18 cellular contexts compared by ENCODE assay signal in genomic region chr17:1933875-1934715, GRCh38.
DNase-seq lines count a peak whose midpoint lies in the region; ATAC-seq, FAIRE-seq and TF ChIP-seq lines count a peak whose summit lies in the region.
"Had no signal": no experiment of that assay in that cellular context is flagged by ENCODE, and none has a peak within 500 bp of the region (broad histone marks: within the 10 kb centered on the region; RNA-seq: fewer than 3 reads in every experiment).

No MANE protein-coding gene starts in this region.

- no peaks in the 10 kb centered on the region for H3K79me1 ChIP-seq in H9 (ENCODE audit: insufficient read depth, low read depth, low read length, poor library complexity, severe bottlenecking)

- H3K4me1 ChIP-seq in H9 (ENCODE audit: insufficient read depth, low read length) (no peaks in the 10 kb centered on the region), small intestine (ENCODE audit: control insufficient read depth in 2 of 2, insufficient read depth in 1 of 2, low read depth in 1 of 2, low read length in 1 of 2) (no peaks in the 10 kb centered on the region)

- no peak overlapping the region for H3K56ac ChIP-seq in H9 (ENCODE audit: insufficient read length, low read depth, low read length)

- TF ChIP-seq CTCF in H9 (conservative IDR thresholded peaks at IDR 0.05) (no peak), brain (conservative IDR thresholded peaks at IDR 0.05) (no peak), neural cell (IDR thresholded peaks at IDR 0.05; ENCODE audit: poor library complexity, severe bottlenecking) (no peak)

- no peaks in the 10 kb centered on the region for H3K9me2 ChIP-seq in neural cell (ENCODE audit: insufficient read depth, low read length)

- no peak overlapping the region for H4K5ac ChIP-seq in H9 (ENCODE audit: insufficient read length, low read depth, low read length)

- H2BK5ac ChIP-seq in H9 (ENCODE audit: insufficient read length, low read length) = no peak overlapping the region

- ATAC-seq in naive thymus-derived CD8-positive, alpha-beta T cell = no peak
- ATAC-seq: HepG2 had no signal

- no peak overlapping the region for H2AK5ac ChIP-seq in H9 (ENCODE audit: insufficient read length, low read length)

- H3K79me2 ChIP-seq in H9 (ENCODE audit: insufficient read depth, low read length) (no peaks in the 10 kb centered on the region), neural cell (replicated peaks; ENCODE audit: insufficient read depth, low read length) (no peaks in the 10 kb centered on the region)

- H3K36me3 Mint-ChIP-seq in H9 (ENCODE audit: insufficient read depth in 1 of 3, low read depth in 3 of 3) (no peaks in the 10 kb centered on the region), brain (no peaks in the 10 kb centered on the region)
- H3K36me3 Mint-ChIP-seq in naive thymus-derived CD8-positive, alpha-beta T cell = no peaks in the 10 kb centered on the region
- H3K36me3 Mint-ChIP-seq: CD4-positive, CD25-positive, alpha-beta regulatory T cell had no signal

- H3K9me3 Mint-ChIP-seq in H9 (peaks cover 0 to 3% of the 10 kb centered on the region in 2 experiments; a peak in 1 of 5 replicates), brain (no peaks in the 10 kb centered on the region)
- no peaks in the 10 kb centered on the region for H3K9me3 Mint-ChIP-seq in naive thymus-derived CD8-positive, alpha-beta T cell
- H3K9me3 Mint-ChIP-seq: CD4-positive, CD25-positive, alpha-beta regulatory T cell had no signal

- H3K27me3 Mint-ChIP-seq in H9 (ENCODE audit: low read depth) (peaks cover 40% of the 10 kb centered on the region), brain (peaks cover 2% of the 10 kb centered on the region)
- peaks cover 0 to 5% (median 0%) of the 10 kb centered on the region in 5 donors for H3K27me3 Mint-ChIP-seq in naive thymus-derived CD8-positive, alpha-beta T cell
- H3K27me3 Mint-ChIP-seq: CD4-positive, CD25-positive, alpha-beta regulatory T cell had no signal

- peaks cover 5% of the 10 kb centered on the region for H3K23me2 ChIP-seq in H9 (ENCODE audit: insufficient read length, low read depth, low read length, poor library complexity, severe bottlenecking)

- H3K27ac Mint-ChIP-seq in H9 (no peak overlapping the region), brain (peak overlapping the region in 3 of 5 experiments; percentile 31 to 79 (median 66))
- H3K27ac Mint-ChIP-seq in naive thymus-derived CD8-positive, alpha-beta T cell = no peak overlapping the region
- H3K27ac Mint-ChIP-seq: CD4-positive, CD25-positive, alpha-beta regulatory T cell had no signal

- POLR2A ChIA-PET in naive thymus-derived CD8-positive, alpha-beta T cell (lab: Charles Lee) = no interaction called here

- H2AFZ ChIP-seq in H9 (ENCODE audit: low read length) = no peak overlapping the region
- no peak overlapping the region for H2AFZ ChIP-seq in neural cell (ENCODE audit: low read depth, low read length)
- H2AFZ ChIP-seq: GM23248 had no signal

- H4K20me1 ChIP-seq in H9 (ENCODE audit: control insufficient read depth, insufficient read depth, insufficient read length) = no peaks in the 10 kb centered on the region
- no peaks in the 10 kb centered on the region for H4K20me1 ChIP-seq in neural cell (ENCODE audit: insufficient read depth)

- H3K27ac ChIP-seq in H9 (ENCODE audit: insufficient read length, low read depth, low read length) = no peak overlapping the region
- H3K27ac ChIP-seq in neural cell (ENCODE audit: low read length) = peak overlapping the region; percentile 82
- H3K27ac ChIP-seq in small intestine (ENCODE audit: low read depth in 1 of 2, low read length in 1 of 2) = no peak overlapping the region
- H3K27ac ChIP-seq: BLaER1 treated with 17β-estradiol and CSF1 and Interleukin-3, amounts not matched to agents 10 nM and 100 nM; GM23248 had no signal

- H3K9me3 ChIP-seq in H9 (ENCODE audit: control insufficient read depth, low read depth, low read length) (no peaks in the 10 kb centered on the region), neural cell (ENCODE audit: low read length) (no peaks in the 10 kb centered on the region), small intestine (ENCODE audit: control insufficient read depth, low read depth) (no peaks in the 10 kb centered on the region)
- H3K9me3 ChIP-seq: BLaER1 treated with 17β-estradiol and CSF1 and Interleukin-3, amounts not matched to agents 10 nM and 100 nM had no signal

- H3K4me3 Mint-ChIP-seq in H9 = no peak overlapping the region
- H3K4me3 Mint-ChIP-seq in brain = no peak overlapping the region
- H3K4me3 Mint-ChIP-seq in naive thymus-derived CD8-positive, alpha-beta T cell = no peak overlapping the region

- H3K4ac ChIP-seq in H9 (ENCODE audit: low read depth, low read length) = no peak overlapping the region

- no peak overlapping the region for H2BK15ac ChIP-seq in H9 (ENCODE audit: low read depth, low read length)

- H2BK120ac ChIP-seq in H9 (ENCODE audit: low read depth, low read length, poor library complexity, severe bottlenecking) = no peak overlapping the region

- no peak for FAIRE-seq in small intestine (lab: Jason Lieb, UNC)
- FAIRE-seq: GM18507, H54, HepG2, HTR-8/SVneo had no signal

- no peak overlapping the region; the same call in 1 of the 2 replicates for H3K14ac ChIP-seq in H9 (ENCODE audit: insufficient read depth, low read length)

- no peak overlapping the region for H3K23ac ChIP-seq in H9 (ENCODE audit: insufficient read length, low read depth, low read length)

- H3K4me3 ChIP-seq in neural cell (ENCODE audit: low read length) (peak overlapping the region; percentile 41), small intestine (ENCODE audit: low read depth in 1 of 2, low read length in 2 of 2) (no peak overlapping the region)
- H3K4me3 ChIP-seq: BLaER1 treated with 17β-estradiol and CSF1 and Interleukin-3, amounts not matched to agents 10 nM and 100 nM; GM23248 had no signal

- H2BK12ac ChIP-seq in H9 (ENCODE audit: insufficient read length, low read depth, low read length) = no peak overlapping the region

- WGBS in H9 (ENCODE audit: extremely low coverage, insufficient read length, low lambda C conversion rate) = no CpG with 5 or more reads among the region's 27 CpGs
- 87 to 91% (median 87%) methylated on average over 27 of the region's 27 CpGs for WGBS in small intestine, 3 donors

- peaks cover 5 to 16% of the 10 kb centered on the region in 2 experiments for H3K4me1 Mint-ChIP-seq in H9
- peaks cover 61% of the 10 kb centered on the region for H3K4me1 Mint-ChIP-seq in brain
- H3K4me1 Mint-ChIP-seq in naive thymus-derived CD8-positive, alpha-beta T cell = no peaks in the 10 kb centered on the region
- H3K4me1 Mint-ChIP-seq: CD4-positive, CD25-positive, alpha-beta regulatory T cell had no signal

- DNase-seq in Ammon's horn (ENCODE audit: low spot score) = peak; percentile 48
- DNase-seq in H9 = peak; percentile 31
- no peak for DNase-seq in small intestine
- no peak for DNase-seq in naive thymus-derived CD8-positive, alpha-beta T cell
- DNase-seq in activated effector memory CD4-positive, alpha-beta T cell treated with anti-CD3 and anti-CD28 coated beads, Interleukin-2, amount 50 U/mL, for 16 hours = no peak
- DNase-seq in hippocampal formation (lab: John Stamatoyannopoulos, UW) = no peak
- DNase-seq: 8988T; AML-193; CD4-positive, CD25-positive, alpha-beta regulatory T cell; DMS 273 treated with DMSO at 0.1 percent for 48 hours; GM23248 had no signal

- no peak overlapping the region for H3K18ac ChIP-seq in H9 (ENCODE audit: insufficient read length, low read depth, low read length)

- H3F3A ChIP-seq in neural cell (ENCODE audit: insufficient read depth, low read length, poor library complexity, severe bottlenecking) = no peaks in the 10 kb centered on the region

- H3K27me3 ChIP-seq in H9 (ENCODE audit: insufficient read depth, low read length) (no peaks in the 10 kb centered on the region), neural cell (ENCODE audit: insufficient read depth, low read depth, low read length) (no peaks in the 10 kb centered on the region), small intestine (ENCODE audit: control insufficient read depth in 2 of 2, insufficient read depth in 2 of 2, low read length in 2 of 2) (no peaks in the 10 kb centered on the region)

- H2BK20ac ChIP-seq in H9 (ENCODE audit: low read depth, low read length, poor library complexity, severe bottlenecking) = no peak overlapping the region

- H4K8ac ChIP-seq in H9 (replicated peaks; ENCODE audit: insufficient read length, low read depth, low read length) = no peak overlapping the region

- no peak overlapping the region for H3T11ph ChIP-seq in H9 (ENCODE audit: low read length)

- no peak for TF ChIP-seq EP300 in neural cell (conservative IDR thresholded peaks at IDR 0.05; ENCODE audit: poor library complexity, severe bottlenecking)

- no peaks in the 10 kb centered on the region for H3K36me3 ChIP-seq in neural cell (ENCODE audit: insufficient read depth, low read length)
- H3K36me3 ChIP-seq in small intestine (ENCODE audit: control insufficient read depth in 2 of 2, insufficient read depth in 2 of 2, low read length in 2 of 2) = no peaks in the 10 kb centered on the region
- H3K36me3 ChIP-seq: BLaER1 treated with 17β-estradiol and CSF1 and Interleukin-3, amounts not matched to agents 10 nM and 100 nM had no signal

- H3K4me2 ChIP-seq in H9 (ENCODE audit: insufficient read depth, insufficient read length, low read length) = no peak overlapping the region
- H3K4me2 ChIP-seq in neural cell (ENCODE audit: low read length) = no peak overlapping the region
- H3K4me2 ChIP-seq: BLaER1 treated with 17β-estradiol and CSF1 and Interleukin-3, amounts not matched to agents 10 nM and 100 nM had no signal

- H3K9ac ChIP-seq in H9 (ENCODE audit: extremely low read depth, insufficient read length, low read length) (no peak overlapping the region), neural cell (ENCODE audit: low read length) (peak overlapping the region; percentile 53)
- H3K9ac ChIP-seq: BLaER1 treated with 17β-estradiol and CSF1 and Interleukin-3, amounts not matched to agents 10 nM and 100 nM; GM23248 had no signal

- H4K91ac ChIP-seq in H9 (ENCODE audit: insufficient read length, low read depth, low read length) = no peak overlapping the region

- TF ChIP-seq RAD21 in neural cell (conservative IDR thresholded peaks at IDR 0.05) = no peak

TF ChIP-seq in neural cell, 6 proteins besides CTCF, POLR2A, EP300 and RAD21 (continues in another document):
- no peak for TF ChIP-seq SMC3 (conservative IDR thresholded peaks at IDR 0.05; ENCODE audit: poor library complexity)
- no peak for TF ChIP-seq TAF1 (IDR thresholded peaks at IDR 0.05; ENCODE audit: low read depth)
- TF ChIP-seq MXI1 (conservative IDR thresholded peaks at IDR 0.05; ENCODE audit: poor library complexity, severe bottlenecking) = no peak

Comparison
In these comparisons a context has a peak if more than half of its experiments do, and no peak if none do; other contexts are left out.
1. DNase-seq: peak in Ammon's horn (single experiment) and H9 (single experiment); none in small intestine (single experiment), naive thymus-derived CD8-positive, alpha-beta T cell (0 of 10), activated effector memory CD4-positive, alpha-beta T cell treated with anti-CD3 and anti-CD28 coated beads, Interleukin-2, amount 50 U/mL, for 16 hours (single experiment) and hippocampal formation (0 of 2).
2. H3K27ac Mint-ChIP-seq: peak in brain (3 of 5); none in H9 (0 of 3) and naive thymus-derived CD8-positive, alpha-beta T cell (0 of 10).